Comparison of ENCODE assay signal across 22 cellular contexts in the genomic region with DNA sequence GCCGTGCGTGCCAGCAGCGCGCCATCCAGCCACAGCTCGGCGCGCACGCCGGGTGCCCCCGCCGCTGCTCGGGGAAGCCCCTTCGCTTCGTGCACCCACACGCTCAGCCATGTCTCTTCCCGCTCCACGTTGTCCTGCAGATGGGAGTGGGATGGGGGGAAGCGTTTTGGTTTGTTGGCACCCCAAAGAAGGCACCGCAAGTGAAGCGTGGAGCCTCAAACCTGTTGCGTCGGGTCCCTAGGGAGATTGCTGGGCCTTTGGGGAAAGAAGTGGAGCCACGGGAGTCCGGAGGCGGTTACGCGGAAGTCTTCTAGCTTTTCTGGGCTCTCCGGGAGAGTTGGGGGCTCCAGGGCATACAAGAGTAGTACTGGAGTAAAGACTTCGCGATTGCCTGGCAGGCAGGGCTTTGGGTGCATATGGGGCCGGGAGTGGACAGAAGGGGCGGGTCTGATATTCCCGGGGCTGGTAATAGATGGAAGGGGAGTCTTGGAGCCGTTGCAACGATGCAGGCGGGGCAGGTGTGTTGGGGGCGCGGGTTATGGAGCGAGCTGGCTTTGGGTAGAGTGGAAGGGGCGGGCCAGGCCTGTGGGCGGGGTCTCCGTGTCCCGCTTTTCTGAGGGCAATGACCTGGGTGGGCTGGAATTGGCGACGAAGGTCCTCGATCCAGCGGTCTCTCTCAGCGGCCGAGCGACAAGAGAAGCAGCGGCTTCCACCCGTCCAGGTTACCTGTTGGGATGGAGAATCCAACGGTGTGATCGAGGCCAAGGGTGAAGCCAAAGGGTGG. TPM values are rescaled to one million over a fixed set of nuclear protein-coding genes. Genes with fewer than 3 reads are reported as not detected.
DNase-seq lines count a peak whose midpoint lies in the region; ATAC-seq and TF ChIP-seq lines count a peak whose summit lies in the region.
"Had no signal": no experiment of that assay in that cellular context is flagged by ENCODE, and none has a peak within 500 bp of the region (broad histone marks: within the 10 kb centered on the region; RNA-seq: fewer than 3 reads in every experiment).

No MANE protein-coding gene starts in this region.

- no peak overlapping the region for H3K27ac Mint-ChIP-seq in GM23338
- H3K27ac Mint-ChIP-seq in neural progenitor cell, result no peak overlapping the region
- H3K27ac Mint-ChIP-seq: activated naive CD4-positive, alpha-beta T cell treated with anti-CD3 and anti-CD28 coated beads, Interleukin-2, amount 10 ng/mL, durations not matched to agents 7 days and 5 days; dendritic cell treated with granulocyte-macrophage colony-stimulating factor and Interleukin-4, amounts not matched to agents 40 ng/mL and 50 ng/mL, for 4 days had no signal

- H3K4me1 Mint-ChIP-seq in GM23338, result peaks cover 13% of the 10 kb centered on the region; the same call in 1 of the 3 replicates
- H3K4me1 Mint-ChIP-seq in neural progenitor cell, result peaks cover 9% of the 10 kb centered on the region

- intact Hi-C loops in A673 (cut with micrococcal nuclease; ENCODE audit: unreplicated experiment) (no loop called here), mammary epithelial cell (cut with micrococcal nuclease) (no loop called here)

- CTCF ChIA-PET in A673 (lab: Charles Lee) (no interaction called here), mammary epithelial cell (lab: Charles Lee; ENCODE audit: low non-redundant PET) (no interaction called here), HEK293T (lab: Yijun Ruan, JAX) (no interaction called here)

- H3K79me2 ChIP-seq in GM23338 (replicated peaks; ENCODE audit: insufficient read depth), result no peaks in the 10 kb centered on the region
- H3K79me2 ChIP-seq in mammary epithelial cell (ENCODE audit: insufficient read depth, low read length), result no peaks in the 10 kb centered on the region
- no peaks in the 10 kb centered on the region for H3K79me2 ChIP-seq in neural progenitor cell (ENCODE audit: low read depth)

- H3K27me3 Mint-ChIP-seq in GM23338 (ENCODE audit: insufficient read depth, low read depth, poor library complexity) (peaks cover 70% of the 10 kb centered on the region), neural progenitor cell (ENCODE audit: insufficient read depth, low read depth) (peaks cover 57% of the 10 kb centered on the region)
- H3K27me3 Mint-ChIP-seq: activated naive CD4-positive, alpha-beta T cell treated with anti-CD3 and anti-CD28 coated beads, Interleukin-2, amount 10 ng/mL, durations not matched to agents 7 days and 5 days; dendritic cell treated with granulocyte-macrophage colony-stimulating factor and Interleukin-4, amounts not matched to agents 40 ng/mL and 50 ng/mL, for 4 days had no signal

- BruUV-seq in A673 (replicated peaks; lab: Mats Ljungman, UMichigan), result no TSS peak
- BruUV-seq in mammary epithelial cell (replicated peaks; lab: Mats Ljungman, UMichigan), result no TSS peak

- peak; percentile 39 for DNase-seq in A673 (ENCODE audit: low spot score)
- DNase-seq in GM23338 (ENCODE audit: low spot score), result peak; percentile 33
- no peak for DNase-seq in mammary epithelial cell
- no peak for DNase-seq in neural progenitor cell (ENCODE audit: low spot score)
- no peak for DNase-seq in HuH-7.5 (ENCODE audit: low spot score)
- no peak for DNase-seq in HEK293T (ENCODE audit: extremely low spot score)
- no peak for DNase-seq in amygdala (lab: John Stamatoyannopoulos, UW)
- DNase-seq in NCI-H1092 (lab: John Stamatoyannopoulos, UW), result no peak
- DNase-seq: activated CD4-positive, alpha-beta T cell treated with anti-CD3 and anti-CD28 coated beads, Interleukin-2, amount 50 U/mL, for 4 hours; activated naive CD4-positive, alpha-beta T cell treated with anti-CD3 and anti-CD28 coated beads, Interleukin-2, amount 10 ng/mL, durations not matched to agents 7 days and 5 days; brain microvascular endothelial cell; Calu3; erythroblast; GF-D8; glutamatergic neuron; islet precursor cell; Karpas-422; mesendoderm; NCI-H82 had no signal

- peaks cover 4% of the 10 kb centered on the region; the same call in 2 of the 3 replicates for H3K9me3 Mint-ChIP-seq in GM23338
- no peaks in the 10 kb centered on the region for H3K9me3 Mint-ChIP-seq in neural progenitor cell
- H3K9me3 Mint-ChIP-seq: activated naive CD4-positive, alpha-beta T cell treated with anti-CD3 and anti-CD28 coated beads, Interleukin-2, amount 10 ng/mL, durations not matched to agents 7 days and 5 days; dendritic cell treated with granulocyte-macrophage colony-stimulating factor and Interleukin-4, amounts not matched to agents 40 ng/mL and 50 ng/mL, for 4 days; neural crest cell had no signal

- no peak overlapping the region for H3K27ac ChIP-seq in A673 (ENCODE audit: low read depth, low read length, poor library complexity, severe bottlenecking)
- H3K27ac ChIP-seq in GM23338 (ENCODE audit: low read depth), result no peak overlapping the region
- H3K27ac ChIP-seq in mammary epithelial cell (ENCODE audit: insufficient read depth, low read depth, low read length), result no peak overlapping the region
- no peak overlapping the region for H3K27ac ChIP-seq in neural progenitor cell
- H3K27ac ChIP-seq: brain microvascular endothelial cell had no signal

- no peaks in the 10 kb centered on the region for H3K9me2 ChIP-seq in GM23338 (ENCODE audit: insufficient read depth)

- POLR2A ChIA-PET in A673 (lab: Charles Lee; ENCODE audit: low non-redundant PET) (interaction anchor here (0.5 kb wide), 1 partner anchor 98 kb away, joined by 3 read pairs; no protein-coding TSS in a partner anchor), HEK293T (lab: Yijun Ruan, JAX) (no interaction called here)

- H3K4me2 ChIP-seq in GM23338, result peak overlapping the region; percentile 84
- H3K4me2 ChIP-seq in mammary epithelial cell (ENCODE audit: insufficient read depth, low read depth, low read length), result peak overlapping the region; percentile 71
- H3K4me2 ChIP-seq in neural progenitor cell, result peak overlapping the region; percentile 74

- H3K27me3 ChIP-seq in A673 (replicated peaks; ENCODE audit: insufficient read depth, low read depth, low read length, poor library complexity), result no peaks in the 10 kb centered on the region
- peaks cover 78% of the 10 kb centered on the region for H3K27me3 ChIP-seq in GM23338 (ENCODE audit: insufficient read depth)
- H3K27me3 ChIP-seq in mammary epithelial cell (ENCODE audit: insufficient read depth, low read length), result peaks cover 14% of the 10 kb centered on the region
- peaks cover 95% of the 10 kb centered on the region for H3K27me3 ChIP-seq in neural progenitor cell

- H3K9ac ChIP-seq in mammary epithelial cell (ENCODE audit: insufficient read depth, low read length) (no peak overlapping the region), neural progenitor cell (no peak overlapping the region)

- H3K36me3 Mint-ChIP-seq in GM23338 (ENCODE audit: low read depth) (no peaks in the 10 kb centered on the region; the same call in 2 of the 3 replicates), neural progenitor cell (no peaks in the 10 kb centered on the region)

- TF ChIP-seq CTCF in A673 (conservative IDR thresholded peaks at IDR 0.05; ENCODE audit: low read depth, low read length) (no peak), GM23338 (conservative IDR thresholded peaks at IDR 0.05; ENCODE audit: low read depth in 2 of 2) (no peak), mammary epithelial cell (conservative IDR thresholded peaks at IDR 0.05 in 1 of 2, IDR thresholded peaks at IDR 0.05 in 1 of 2; ENCODE audit: extremely low read depth in 1 of 2, insufficient read depth in 1 of 2, low read depth in 1 of 2, low read length in 2 of 2) (no peak), neural progenitor cell (IDR thresholded peaks at IDR 0.05) (no peak)

- H3K4me3 Mint-ChIP-seq in GM23338 (peak overlapping the region; percentile 57), neural progenitor cell (no peak overlapping the region)
- H3K4me3 Mint-ChIP-seq: activated naive CD4-positive, alpha-beta T cell treated with anti-CD3 and anti-CD28 coated beads, Interleukin-2, amount 10 ng/mL, durations not matched to agents 7 days and 5 days; dendritic cell treated with granulocyte-macrophage colony-stimulating factor and Interleukin-4, amounts not matched to agents 40 ng/mL and 50 ng/mL, for 4 days; neural crest cell had no signal

- WGBS in mammary epithelial cell (ENCODE audit: low coverage, missing lambda C conversion rate), result 4% methylated on average over 9 of the region's 54 CpGs

- H3K4me1 ChIP-seq in A673 (ENCODE audit: insufficient read depth, low read length, poor library complexity, severe bottlenecking) (peaks cover 19% of the 10 kb centered on the region), GM23338 (ENCODE audit: insufficient read depth) (peaks cover 14% of the 10 kb centered on the region), mammary epithelial cell (ENCODE audit: insufficient read depth, low read length) (peaks cover 9% of the 10 kb centered on the region), neural progenitor cell (peaks cover 5% of the 10 kb centered on the region)

- H3K9me3 ChIP-seq in A673 (ENCODE audit: low read depth, low read length, poor library complexity, severe bottlenecking) (no peaks in the 10 kb centered on the region), mammary epithelial cell (replicated peaks; ENCODE audit: insufficient read depth, low read length) (no peaks in the 10 kb centered on the region), neural progenitor cell (ENCODE audit: low read depth) (no peaks in the 10 kb centered on the region)

- H3F3A ChIP-seq in GM23338 (replicated peaks; ENCODE audit: low read depth) (0 out of 2 replicates have a peak, but pooled peaks cover 6% of the 10 kb centered on the region), neural progenitor cell (ENCODE audit: low read depth) (peaks cover 17% of the 10 kb centered on the region)

- ATAC-seq in GM23338, result no peak; the same call in 2 of the 3 replicates

- H4K20me1 ChIP-seq in GM23338 (replicated peaks; ENCODE audit: insufficient read depth) (no peaks in the 10 kb centered on the region), mammary epithelial cell (ENCODE audit: insufficient read depth, low read length) (no peaks in the 10 kb centered on the region), neural progenitor cell (ENCODE audit: low read depth) (peaks cover 36% of the 10 kb centered on the region)

- dilution Hi-C loops in mammary epithelial cell (cut with HindIII; ENCODE audit: low sequenced_read_pairs), result no loop called here

- in situ Hi-C loops in mammary epithelial cell (cut with MboI; ENCODE audit: low sequenced_read_pairs in 2 of 2), result loop anchor here in 1 of 2 donors (10.0 kb wide), 1 partner anchor 97 kb away; no protein-coding TSS in a partner anchor

- H2AFZ ChIP-seq in GM23338 (peak overlapping the region; percentile 97), mammary epithelial cell (ENCODE audit: low read depth, low read length) (peak overlapping the region; percentile 59), neural progenitor cell (replicated peaks) (peak overlapping the region; percentile 82)

- no peaks in the 10 kb centered on the region for H3K36me3 ChIP-seq in A673 (ENCODE audit: insufficient read depth, low read length, poor library complexity, severe bottlenecking)
- H3K36me3 ChIP-seq in GM23338 (ENCODE audit: insufficient read depth), result no peaks in the 10 kb centered on the region
- no peaks in the 10 kb centered on the region for H3K36me3 ChIP-seq in mammary epithelial cell (ENCODE audit: insufficient read depth, low read length)
- no peaks in the 10 kb centered on the region for H3K36me3 ChIP-seq in neural progenitor cell
- H3K36me3 ChIP-seq: brain microvascular endothelial cell had no signal

- H3K4me3 ChIP-seq in A673 (ENCODE audit: low read depth, low read length, poor library complexity, severe bottlenecking) (no peak overlapping the region), GM23338 (peak overlapping the region; percentile 68), mammary epithelial cell (replicated peaks in 1 of 3; ENCODE audit: insufficient read depth in 1 of 3, low read depth in 2 of 3, low read length in 3 of 3) (peak overlapping the region in 1 of 3 experiments; percentile 15), neural progenitor cell (peak overlapping the region; percentile 42)

RNA-seq across cellular contexts. Expression of gene RASAL3, which starts 6.5 kb away (rescaled TPM):
- 1.1 TPM in 2 replicates for total RNA-seq in A673 (2021)
- total RNA-seq in GM23338 (2014; rRNA removed; shearing (Covaris generic)), result 1.3 and 1.9 TPM in 2 replicates
- 1.6 and 1.8 TPM in 2 replicates for polyA plus RNA-seq in GM23338 (2016; fragmentation: Nextera tagmentation; extraction: Ambion mirVana)
- not detected for total RNA-seq in mammary epithelial cell
- polyA plus RNA-seq in mammary epithelial cell, result not detected
- polyA minus RNA-seq in mammary epithelial cell, result not detected
- total RNA-seq in neural progenitor cell (ENCODE audit: low replicate concordance), result not detected in 2 replicates
- total RNA-seq: Calu3, neural crest cell had no signal

RNA-seq across cellular contexts. Expression of gene WIZ, which starts 8.1 kb away (rescaled TPM):
- total RNA-seq in A673 (2021) (72.3 and 73.7 TPM in 2 replicates), mammary epithelial cell (10 to 100 TPM in 1 of 2 donors, 1 to 10 TPM in 1; 8.8 to 39.6 TPM), neural progenitor cell (ENCODE audit: low replicate concordance) (9.1 and 30.3 TPM in 2 replicates)
- 29.0 and 39.5 TPM in 2 replicates for total RNA-seq in GM23338 (2014; rRNA removed; shearing (Covaris generic))
- polyA plus RNA-seq in GM23338 (2016; fragmentation: Nextera tagmentation; extraction: Ambion mirVana) (8.9 and 10.3 TPM in 2 replicates), mammary epithelial cell (14.0 TPM)
- polyA minus RNA-seq in mammary epithelial cell, result 5.2 TPM

RNA-seq across cellular contexts. Expression of gene PGLYRP2, which starts 21.4 kb away (rescaled TPM):
- 3.5 and 4.7 TPM in 2 replicates for total RNA-seq in A673 (2021)
- total RNA-seq in GM23338 (2014; rRNA removed; shearing (Covaris generic)), result not detected in 2 replicates
- not detected in 2 replicates for polyA plus RNA-seq in GM23338 (2016; fragmentation: Nextera tagmentation; extraction: Ambion mirVana)
- not detected for total RNA-seq in mammary epithelial cell
- polyA plus RNA-seq in mammary epithelial cell, result not detected
- polyA minus RNA-seq in mammary epithelial cell, result not detected
- not detected in 2 replicates for total RNA-seq in neural progenitor cell (ENCODE audit: low replicate concordance)
- total RNA-seq: Calu3, neural crest cell, subcutaneous adipose tissue had no signal

RNA-seq across cellular contexts. Expression of gene AKAP8L, which starts 39.1 kb away (rescaled TPM):
- total RNA-seq in A673 (2021), result 132 and 147 TPM in 2 replicates
- 143 and 165 TPM in 2 replicates for total RNA-seq in GM23338 (2014; rRNA removed; shearing (Covaris generic))
- 72.2 and 78.8 TPM in 2 replicates for polyA plus RNA-seq in GM23338 (2016; fragmentation: Nextera tagmentation; extraction: Ambion mirVana)
- total RNA-seq in mammary epithelial cell, result 10 to 100 TPM; 55.0 to 75.9 TPM
- polyA plus RNA-seq in mammary epithelial cell, result 24.6 TPM
- 47.1 TPM for polyA minus RNA-seq in mammary epithelial cell
- total RNA-seq in neural progenitor cell (ENCODE audit: low replicate concordance), result 131 and 210 TPM in 2 replicates

RNA-seq across cellular contexts. Expression of gene CYP4F22, which starts 50.4 kb away (rescaled TPM):
- total RNA-seq in A673 (2021) (78.3 and 79.7 TPM in 2 replicates), mammary epithelial cell (not detected), neural progenitor cell (ENCODE audit: low replicate concordance) (not detected in 2 replicates)
- total RNA-seq in GM23338 (2014; rRNA removed; shearing (Covaris generic)), result 0.19 and 1.5 TPM in 2 replicates
- polyA plus RNA-seq in GM23338 (2016; fragmentation: Nextera tagmentation; extraction: Ambion mirVana) (0.24 and 0.35 TPM in 2 replicates), mammary epithelial cell (0.05 TPM)
- not detected for polyA minus RNA-seq in mammary epithelial cell
- total RNA-seq: Calu3, neural crest cell had no signal

Comparison
In these comparisons a context has a peak if more than half of its experiments do, and no peak if none do; other contexts are left out.
1. DNase-seq: peak in A673 (single experiment) and GM23338 (single experiment); none in mammary epithelial cell (single experiment), neural progenitor cell (single experiment), HuH-7.5 (single experiment), HEK293T (single experiment), amygdala (0 of 56) and NCI-H1092 (single experiment).
2. Peak in every context shown above with its lines, with median percentiles within 50 percentile points of each other: H2AFZ ChIP-seq and H3K4me2 ChIP-seq.